Comparison of ENCODE assay signal across 10 cellular contexts in the genomic region with DNA sequence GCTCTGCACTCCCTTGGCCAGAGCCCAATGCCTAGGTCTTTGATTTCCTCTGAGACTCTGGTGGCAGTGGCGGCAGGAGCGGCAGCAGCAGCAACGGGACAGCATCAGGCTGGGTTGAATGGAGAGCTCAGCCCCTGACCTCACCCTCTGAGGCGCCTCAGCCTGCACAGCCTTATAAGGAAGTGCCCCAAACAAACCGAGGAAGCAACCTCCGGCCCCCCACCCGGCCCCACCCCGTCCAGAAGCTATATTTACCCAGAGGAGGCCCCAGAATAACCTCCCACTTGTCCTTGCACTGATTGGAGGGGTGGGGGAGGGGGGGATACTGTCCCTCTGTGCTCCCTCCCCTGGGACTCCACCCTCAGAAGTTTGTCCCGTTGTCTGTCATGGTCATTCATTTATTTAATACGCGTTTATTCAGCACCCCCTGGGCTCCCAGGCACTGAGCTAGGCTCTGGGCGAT. TPM values are rescaled to one million over a fixed set of nuclear protein-coding genes. Genes with fewer than 3 reads are reported as not detected.
DNase-seq lines count a peak whose midpoint lies in the region; ATAC-seq and TF ChIP-seq lines count a peak whose summit lies in the region.
"Had no signal": no experiment of that assay in that cellular context is flagged by ENCODE, and none has a peak within 500 bp of the region (broad histone marks: within the 10 kb centered on the region; RNA-seq: fewer than 3 reads in every experiment).

No MANE protein-coding gene starts in this region.

- CTCF ChIA-PET in AG04450 (lab: Charles Lee): interaction anchor here (0.6 to 2.8 kb wide), 6 partner anchors 12 to 131 kb away, joined by 4 to 31 read pairs (median 8); a partner anchor contains a TSS
- CTCF ChIA-PET in HCT116 (lab: Charles Lee): interaction anchor here (2.1 kb wide), 1 partner anchor 24 kb away, joined by 10 read pairs; no protein-coding TSS in a partner anchor

- no peak for ATAC-seq in HCT116
- no peak for ATAC-seq in GM18870 (IDR thresholded peaks at IDR 0.05; ENCODE audit: unreplicated experiment)

- no peak for DNase-seq in AG04450 (ENCODE audit: low read depth, low spot score)
- no peak for DNase-seq in HCT116 (ENCODE audit: low read depth, low spot score)
- DNase-seq in colonic mucosa: peak; percentile 47
- DNase-seq in mesothelial cell of epicardium (ENCODE audit: low spot score in 2 of 2, unreplicated experiment in 2 of 2): no peak
- DNase-seq in retina: no peak
- no peak for DNase-seq in epidermal melanocyte (ENCODE audit: insufficient read length, low spot score)
- DNase-seq in activated CD4-positive, alpha-beta T cell treated with anti-CD3 and anti-CD28 coated beads, Interleukin-2, amount 10 ng/mL, durations not matched to agents 24 days and 14 days: no peak
- DNase-seq: CD4-positive, alpha-beta T cell had no signal

- TF ChIP-seq CTCF in AG04450 (IDR thresholded peaks at IDR 0.05; ENCODE audit: low read depth, low read length) (no peak), HCT116 (IDR thresholded peaks at IDR 0.05 in 2 of 3, conservative IDR thresholded peaks at IDR 0.05 in 1 of 3; ENCODE audit: borderline replicate concordance in 1 of 3, insufficient read depth in 1 of 3, low read depth in 2 of 3, low read length in 2 of 3) (no peak), colonic mucosa (IDR thresholded peaks at IDR 0.05) (no peak), mesothelial cell of epicardium (IDR thresholded peaks at IDR 0.05; ENCODE audit: unreplicated experiment) (no peak)

- H3K4me3 ChIP-seq in AG04450 (ENCODE audit: low read depth, low read length) (no peak overlapping the region), HCT116 (replicated peaks in 1 of 2; ENCODE audit: low read depth in 1 of 2, low read length in 2 of 2) (no peak overlapping the region), colonic mucosa (no peak overlapping the region)

- intact Hi-C loops in HCT116 (cut with micrococcal nuclease) (no loop called here), colonic mucosa (cut with DNase I) (no loop called here)
- intact Hi-C loops in activated CD4-positive, alpha-beta T cell treated with anti-CD3 and anti-CD28 coated beads, Interleukin-2, amount 10 ng/mL, durations not matched to agents 24 days and 14 days (cut with micrococcal nuclease): no loop called here

- H3K4me2 ChIP-seq in HCT116 (ENCODE audit: low read length): peak overlapping the region; percentile 94

- H3K27me3 Mint-ChIP-seq in mesothelial cell of epicardium (ENCODE audit: low read depth): no peaks in the 10 kb centered on the region
- peaks cover 14% of the 10 kb centered on the region for H3K27me3 Mint-ChIP-seq in activated CD4-positive, alpha-beta T cell treated with anti-CD3 and anti-CD28 coated beads, Interleukin-2, amount 10 ng/mL, durations not matched to agents 24 days and 14 days
- H3K27me3 Mint-ChIP-seq: CD4-positive, alpha-beta T cell had no signal

- BruUV-seq in HCT116 (replicated peaks; lab: Mats Ljungman, UMichigan): no TSS peak

- no peaks in the 10 kb centered on the region for H3K36me3 Mint-ChIP-seq in mesothelial cell of epicardium
- H3K36me3 Mint-ChIP-seq in activated CD4-positive, alpha-beta T cell treated with anti-CD3 and anti-CD28 coated beads, Interleukin-2, amount 10 ng/mL, durations not matched to agents 24 days and 14 days (ENCODE audit: low read depth): no peaks in the 10 kb centered on the region

- H3K27ac Mint-ChIP-seq in mesothelial cell of epicardium: peak overlapping the region; percentile 35
- H3K27ac Mint-ChIP-seq in activated CD4-positive, alpha-beta T cell treated with anti-CD3 and anti-CD28 coated beads, Interleukin-2, amount 10 ng/mL, durations not matched to agents 24 days and 14 days: no peak overlapping the region
- H3K27ac Mint-ChIP-seq: CD4-positive, alpha-beta T cell had no signal

- no peaks in the 10 kb centered on the region for H3K9me2 ChIP-seq in HCT116 (ENCODE audit: insufficient read depth)

- H3K27me3 ChIP-seq in AG04450 (ENCODE audit: control insufficient read depth, insufficient read depth, low read length) (no peaks in the 10 kb centered on the region), HCT116 (ENCODE audit: insufficient read depth, low read length) (no peaks in the 10 kb centered on the region), colonic mucosa (no peaks in the 10 kb centered on the region)

- H3K79me2 ChIP-seq in HCT116 (ENCODE audit: insufficient read depth, low read length): peaks cover 13% of the 10 kb centered on the region

- POLR2A ChIA-PET in AG04450 (lab: Yijun Ruan, JAX) (interaction anchor here (0.6 to 2.0 kb wide), 4 partner anchors 9 to 205 kb away, joined by 3 to 10 read pairs (median 3); no protein-coding TSS in a partner anchor), HCT116 (lab: Charles Lee) (interaction anchor here (0.7 kb wide), 1 partner anchor 11 kb away, joined by 3 read pairs; no protein-coding TSS in a partner anchor)

- no peak overlapping the region for H3K9ac ChIP-seq in HCT116 (ENCODE audit: low read length)
- peak overlapping the region; percentile 46 to 59 for H3K9ac ChIP-seq in colonic mucosa (ENCODE audit: low read depth in 2 of 2, low read length in 2 of 2)

- no peaks in the 10 kb centered on the region for H4K20me1 ChIP-seq in HCT116 (ENCODE audit: insufficient read depth)

- no peak overlapping the region for H2AFZ ChIP-seq in HCT116 (ENCODE audit: low read depth, low read length, poor library complexity, severe bottlenecking)

- H3K4me1 ChIP-seq in HCT116 (ENCODE audit: control insufficient read depth in 1 of 2, insufficient read depth in 2 of 2, low read length in 2 of 2): peaks cover 35 to 59% of the 10 kb centered on the region in 2 experiments
- H3K4me1 ChIP-seq in colonic mucosa: peaks cover 22% of the 10 kb centered on the region

- no peak overlapping the region for H3K4me3 Mint-ChIP-seq in mesothelial cell of epicardium
- no peak overlapping the region for H3K4me3 Mint-ChIP-seq in activated CD4-positive, alpha-beta T cell treated with anti-CD3 and anti-CD28 coated beads, Interleukin-2, amount 10 ng/mL, durations not matched to agents 24 days and 14 days
- H3K4me3 Mint-ChIP-seq: CD4-positive, alpha-beta T cell had no signal

- TF ChIP-seq POLR2A in HCT116 (IDR thresholded peaks at IDR 0.05; ENCODE audit: borderline replicate concordance, extremely low read depth, insufficient read depth, insufficient read length): no peak

- RAD21 ChIA-PET in HCT116 (lab: Charles Lee; ENCODE audit: low non-redundant PET in 1 of 2, low total read pairs in 2 of 2, uncharacterized antibody in 2 of 2, unreplicated experiment in 2 of 2): no interaction called here

- peaks cover 79% of the 10 kb centered on the region for H3K4me1 Mint-ChIP-seq in mesothelial cell of epicardium
- H3K4me1 Mint-ChIP-seq in activated CD4-positive, alpha-beta T cell treated with anti-CD3 and anti-CD28 coated beads, Interleukin-2, amount 10 ng/mL, durations not matched to agents 24 days and 14 days: peaks cover 36% of the 10 kb centered on the region

- H3K36me3 ChIP-seq in HCT116 (ENCODE audit: control insufficient read depth in 1 of 2, insufficient read depth in 2 of 2, low read length in 2 of 2) (no peaks in the 10 kb centered on the region), colonic mucosa (no peaks in the 10 kb centered on the region)

- TF ChIP-seq RAD21 in HCT116 (IDR thresholded peaks at IDR 0.05; ENCODE audit: low read depth): no peak

- H3K9me3 Mint-ChIP-seq in mesothelial cell of epicardium: no peaks in the 10 kb centered on the region
- H3K9me3 Mint-ChIP-seq in activated CD4-positive, alpha-beta T cell treated with anti-CD3 and anti-CD28 coated beads, Interleukin-2, amount 10 ng/mL, durations not matched to agents 24 days and 14 days: no peaks in the 10 kb centered on the region
- H3K9me3 Mint-ChIP-seq: CD4-positive, alpha-beta T cell had no signal

- H3K9me3 ChIP-seq in AG04450 (ENCODE audit: control insufficient read depth, insufficient read depth, low read length): no peaks in the 10 kb centered on the region
- H3K9me3 ChIP-seq in HCT116 (ENCODE audit: control insufficient read depth in 1 of 2, insufficient read depth in 1 of 2, low read depth in 1 of 2, low read length in 2 of 2): no peaks in the 10 kb centered on the region
- no peaks in the 10 kb centered on the region for H3K9me3 ChIP-seq in colonic mucosa

- H3K27ac ChIP-seq in AG04450 (ENCODE audit: low read depth, low read length) (peak overlapping the region; percentile 65), HCT116 (ENCODE audit: low read depth, low read length) (no peak overlapping the region), colonic mucosa (peak overlapping the region; percentile 82)
- H3K27ac ChIP-seq: epithelial cell of prostate had no signal

RNA-seq across cellular contexts. Expression of a gene that starts 12.2 kb away (rescaled TPM):
- 15.7 and 19.2 TPM in 2 replicates for polyA plus RNA-seq in AG04450 (2011; rRNA removed)
- polyA minus RNA-seq in AG04450 (2011; rRNA and poly(A)+ RNA removed): 18.7 and 20.4 TPM in 2 replicates
- 8.4 TPM for total RNA-seq in HCT116 (2021; ENCODE audit: unreplicated experiment)
- polyA plus RNA-seq in HCT116 (2012): 3.6 and 5.2 TPM in 2 replicates
- 1 to 10 TPM; 5.3 to 8.1 TPM for total RNA-seq in colonic mucosa
- 53.8 to 56.9 TPM (median 56.8 TPM) in 3 replicates for total RNA-seq in mesothelial cell of epicardium
- 0.05 TPM in 2 replicates for total RNA-seq in activated CD4-positive, alpha-beta T cell treated with anti-CD3 and anti-CD28 coated beads, Interleukin-2, amount 10 ng/mL, durations not matched to agents 24 days and 14 days
- total RNA-seq: CD4-positive, alpha-beta T cell had no signal

RNA-seq across cellular contexts. Expression of a gene that starts 23.1 kb away (rescaled TPM):
- 0.05 TPM in 1 of 2 replicates, not detected in the other for polyA plus RNA-seq in AG04450 (2011; rRNA removed)
- not detected in 2 replicates for polyA minus RNA-seq in AG04450 (2011; rRNA and poly(A)+ RNA removed)
- not detected for total RNA-seq in HCT116 (2021; ENCODE audit: unreplicated experiment)
- 0.23 and 0.26 TPM in 2 replicates for polyA plus RNA-seq in HCT116 (2012)
- under 1 TPM in 1 of 2 donors, not detected in 1; 0.37 TPM for total RNA-seq in colonic mucosa
- total RNA-seq in mesothelial cell of epicardium: 0.54 to 0.85 TPM (median 0.78 TPM) in 3 replicates
- total RNA-seq in activated CD4-positive, alpha-beta T cell treated with anti-CD3 and anti-CD28 coated beads, Interleukin-2, amount 10 ng/mL, durations not matched to agents 24 days and 14 days: not detected in 2 replicates
- total RNA-seq: CD4-positive, alpha-beta T cell had no signal

RNA-seq across cellular contexts. Expression of a gene that starts 40.4 kb away (rescaled TPM):
- 12.8 and 15.5 TPM in 2 replicates for polyA plus RNA-seq in AG04450 (2011; rRNA removed)
- 5.4 and 5.8 TPM in 2 replicates for polyA minus RNA-seq in AG04450 (2011; rRNA and poly(A)+ RNA removed)
- total RNA-seq in HCT116 (2021; ENCODE audit: unreplicated experiment) (209 TPM), colonic mucosa (1 to 10 TPM; 1.2 to 1.4 TPM), mesothelial cell of epicardium (676 to 704 TPM (median 686 TPM) in 3 replicates)
- 360 and 403 TPM in 2 replicates for polyA plus RNA-seq in HCT116 (2012)
- 0.62 and 1.4 TPM in 2 replicates for total RNA-seq in activated CD4-positive, alpha-beta T cell treated with anti-CD3 and anti-CD28 coated beads, Interleukin-2, amount 10 ng/mL, durations not matched to agents 24 days and 14 days

RNA-seq across cellular contexts. Expression of a gene that starts 45.8 kb away (rescaled TPM):
- polyA plus RNA-seq in AG04450 (2011; rRNA removed): not detected in 2 replicates
- not detected in 2 replicates for polyA minus RNA-seq in AG04450 (2011; rRNA and poly(A)+ RNA removed)
- total RNA-seq in HCT116 (2021; ENCODE audit: unreplicated experiment) (0.54 TPM), colonic mucosa (under 1 TPM in 1 of 2 donors, not detected in 1; 0.96 TPM), mesothelial cell of epicardium (0.76 to 1.2 TPM (median 1.2 TPM) in 3 replicates)
- polyA plus RNA-seq in HCT116 (2012): 0.47 and 0.60 TPM in 2 replicates
- total RNA-seq in activated CD4-positive, alpha-beta T cell treated with anti-CD3 and anti-CD28 coated beads, Interleukin-2, amount 10 ng/mL, durations not matched to agents 24 days and 14 days: not detected in 2 replicates

Comparison
In these comparisons a context has a peak if more than half of its experiments do, and no peak if none do; other contexts are left out.
1. RNA of a gene that starts 40.4 kb away (total RNA-seq): 676 to 704 TPM in mesothelial cell of epicardium and 209 TPM in HCT116 (single experiment); 0.62 to 1.4 TPM in activated CD4-positive, alpha-beta T cell treated with anti-CD3 and anti-CD28 coated beads, Interleukin-2, amount 10 ng/mL, durations not matched to agents 24 days and 14 days and 1.2 to 1.4 TPM in colonic mucosa; every median in the first group is over 10 times any median in the second.